2 cellular contexts compared by ENCODE assay signal in the genomic region with DNA sequence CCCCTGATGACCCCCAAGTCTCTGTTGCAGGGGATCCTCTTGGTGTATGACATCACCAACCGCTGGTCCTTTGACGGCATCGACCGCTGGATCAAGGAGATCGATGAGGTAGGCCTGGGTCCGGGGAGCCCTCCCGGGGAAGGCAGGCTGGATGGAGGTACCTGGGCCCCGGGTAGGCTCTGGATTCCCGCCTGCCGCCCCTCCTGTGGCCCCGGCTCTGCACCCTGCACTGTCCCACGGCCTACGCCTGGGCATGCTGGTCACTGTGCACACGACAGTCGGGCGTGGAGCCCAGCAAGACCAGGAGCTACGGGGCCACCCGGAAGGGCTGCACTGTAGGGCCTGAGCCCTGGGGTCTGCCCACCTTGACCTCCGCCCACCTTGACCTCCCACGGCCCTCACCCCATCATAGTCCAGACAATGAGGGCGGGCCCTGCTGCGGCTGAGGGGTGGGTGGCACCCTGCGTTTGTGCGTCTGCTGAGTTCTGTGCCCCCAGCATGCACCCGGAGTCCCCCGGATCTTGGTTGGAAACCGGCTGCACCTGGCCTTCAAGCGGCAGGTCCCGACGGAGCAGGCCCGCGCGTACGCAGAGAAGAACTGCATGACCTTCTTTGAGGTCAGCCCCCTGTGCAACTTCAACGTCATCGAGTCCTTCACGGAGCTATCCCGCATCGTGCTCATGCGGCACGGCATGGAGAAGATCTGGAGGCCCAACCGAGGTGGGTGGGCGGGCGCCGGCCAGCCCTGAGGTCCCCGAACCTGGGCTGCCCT.
TF ChIP-seq lines count a peak whose summit lies in the region.

No MANE protein-coding gene starts in this region.

TF ChIP-seq in endothelial cell of umbilical vein, 7 proteins besides CTCF, POLR2A, EP300 and RAD21:
- TF ChIP-seq EZH2 (IDR thresholded peaks at IDR 0.05; ENCODE audit: borderline replicate concordance, low read depth, low read length, severe bottlenecking) (no peak), FOS (IDR thresholded peaks at IDR 0.05; ENCODE audit: borderline replicate concordance, insufficient read depth, low read length) (no peak), MYC (IDR thresholded peaks at IDR 0.05; ENCODE audit: low read depth, low read length) (no peak)

TF ChIP-seq in SK-N-SH treated with all-trans-retinoic acid at 6 μM for 48 hours, 23 proteins besides CTCF, POLR2A, EP300 and RAD21:
- TF ChIP-seq ZNF565 (CRISPR knock-in tag; conservative IDR thresholded peaks at IDR 0.05; ENCODE audit: low read depth) (no peak), TOX (CRISPR knock-in tag; IDR thresholded peaks at IDR 0.05; ENCODE audit: borderline replicate concordance) (no peak), ZFP3 (CRISPR knock-in tag; IDR thresholded peaks at IDR 0.05) (no peak), TCF4 (CRISPR knock-in tag; IDR thresholded peaks at IDR 0.05; ENCODE audit: borderline replicate concordance) (no peak), OSR1 (CRISPR knock-in tag; IDR thresholded peaks at IDR 0.05) (no peak), GLIS3 (CRISPR knock-in tag; IDR thresholded peaks at IDR 0.05) (no peak), ZNF70 (CRISPR knock-in tag; IDR thresholded peaks at IDR 0.05) (no peak), CSDC2 (CRISPR knock-in tag; IDR thresholded peaks at IDR 0.05) (no peak), ZC3H10 (CRISPR knock-in tag; IDR thresholded peaks at IDR 0.05) (no peak), POU6F1 (CRISPR knock-in tag; IDR thresholded peaks at IDR 0.05; ENCODE audit: borderline replicate concordance, low read depth) (no peak), ESRRG (CRISPR knock-in tag; IDR thresholded peaks at IDR 0.05) (no peak)
